Comparison of ENCODE assay signal across 2 cellular contexts in the genomic region with DNA sequence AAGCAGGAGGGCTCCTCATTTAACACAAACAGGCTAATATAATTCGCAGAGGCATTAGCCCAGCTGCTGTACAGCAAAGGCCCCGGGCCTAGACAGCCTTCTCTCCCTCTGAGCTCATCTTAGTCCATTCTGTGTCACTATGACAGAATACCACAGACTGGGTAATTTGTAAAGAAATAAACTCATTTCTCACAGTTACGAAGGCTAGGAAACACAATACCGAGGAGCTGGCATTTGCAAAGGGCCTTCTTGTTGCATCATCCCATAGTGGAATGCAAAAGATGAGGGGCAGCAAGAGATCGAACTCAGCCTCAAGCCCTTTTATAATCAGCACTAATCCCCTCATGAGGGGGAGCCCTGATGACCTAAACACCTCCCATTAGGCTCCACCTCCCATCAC.
TF ChIP-seq lines count a peak whose summit lies in the region.

No MANE protein-coding gene starts in this region.

TF ChIP-seq in IMR-90, 13 proteins besides CTCF, POLR2A, EP300 and RAD21:
- TF ChIP-seq CEBPB (IDR thresholded peaks at IDR 0.05; ENCODE audit: low read depth, low read length) (peak; percentile 84), SMC3 (IDR thresholded peaks at IDR 0.05; ENCODE audit: low read depth, low read length) (no peak), CHD1 (IDR thresholded peaks at IDR 0.05; ENCODE audit: low read depth, low read length) (no peak), BHLHE40 (IDR thresholded peaks at IDR 0.05; ENCODE audit: low read depth, low read length) (no peak)
TF ChIP-seq in IMR-90: peak in this region for 1.

TF ChIP-seq in H1, 55 proteins besides CTCF, POLR2A, EP300 and RAD21:
- TF ChIP-seq KDM4A (IDR thresholded peaks at IDR 0.05; ENCODE audit: low read depth, low read length, severe bottlenecking) = no peak
- TF ChIP-seq NRF1 (IDR thresholded peaks at IDR 0.05; ENCODE audit: low read depth, low read length) = no peak
- TF ChIP-seq, protein P1, sequence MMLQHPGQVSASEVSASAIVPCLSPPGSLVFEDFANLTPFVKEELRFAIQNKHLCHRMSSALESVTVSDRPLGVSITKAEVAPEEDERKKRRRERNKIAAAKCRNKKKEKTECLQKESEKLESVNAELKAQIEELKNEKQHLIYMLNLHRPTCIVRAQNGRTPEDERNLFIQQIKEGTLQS (IDR thresholded peaks at IDR 0.05; ENCODE audit: insufficient read depth, low read depth, low read length) = peak; percentile 69; the same call in 1 of the 2 replicates
- no peak for TF ChIP-seq SRF (IDR thresholded peaks at IDR 0.05; ENCODE audit: low read depth, low read length)
- TF ChIP-seq ASH2L (IDR thresholded peaks at IDR 0.05; ENCODE audit: low read length) = no peak
- no peak for TF ChIP-seq KDM5A (IDR thresholded peaks at IDR 0.05; ENCODE audit: low read length)
- TF ChIP-seq EZH2 (IDR thresholded peaks at IDR 0.05; ENCODE audit: low read depth, low read length, severe bottlenecking) = no peak
- no peak for TF ChIP-seq TCF12 (IDR thresholded peaks at IDR 0.05; ENCODE audit: low read depth, low read length)
- peak; percentile 91 for TF ChIP-seq CEBPB (IDR thresholded peaks at IDR 0.05; ENCODE audit: low read depth, low read length)
- no peak for TF ChIP-seq E2F6 (IDR thresholded peaks at IDR 0.05)
- TF ChIP-seq RXRA (IDR thresholded peaks at IDR 0.05; ENCODE audit: insufficient read depth, low read depth, low read length) = no peak
- peak; percentile 47; the same call in 1 of the 2 replicates for TF ChIP-seq TEAD4 (IDR thresholded peaks at IDR 0.05; ENCODE audit: low read depth, low read length)
- no peak for TF ChIP-seq POLR2AphosphoS5 (IDR thresholded peaks at IDR 0.05; ENCODE audit: low read depth, low read length)
- peak; percentile 63 for TF ChIP-seq JUND (IDR thresholded peaks at IDR 0.05; ENCODE audit: low read length)
